ENCODE assay signal across 14 cellular contexts in genomic region chr4:144005188-144005953, GRCh38. TPM values are rescaled to one million over a fixed set of nuclear protein-coding genes. Genes with fewer than 3 reads are reported as not detected.
A peak's percentile ranks its signal among the peaks of the same experiment; 100 is the strongest.
DNase-seq lines count a peak whose midpoint lies in the region; FAIRE-seq and TF ChIP-seq lines count a peak whose summit lies in the region.
"Not testable (repeated sequence)": the region's sequence is repeated elsewhere in the genome, so short reads cannot be mapped to it uniquely, and the experiment has no call there.
"Had no signal": no experiment of that assay in that cellular context is flagged by ENCODE, and none has a peak within 500 bp of the region (broad histone marks: within the 10 kb centered on the region; RNA-seq: fewer than 3 reads in every experiment).

No MANE protein-coding gene starts in this region.

- not testable (repeated sequence) for H3K4me1 ChIP-seq in astrocyte (ENCODE audit: insufficient read depth, low read length); endodermal cell (ENCODE audit: control insufficient read depth, insufficient read depth, low read length)

- H3K27ac Mint-ChIP-seq in astrocyte (ENCODE audit: unreplicated experiment) = not testable (repeated sequence)
- peak overlapping the region; percentile 75 for H3K27ac Mint-ChIP-seq in endodermal cell

- not testable (repeated sequence) for H4K20me1 ChIP-seq in astrocyte (ENCODE audit: insufficient read depth, low read length)

- WGBS in endodermal cell (ENCODE audit: insufficient coverage in 1 of 2, insufficient read length in 1 of 2), 2 experiments = 97 to 100% methylated on average over 1 to 2 of the region's 2 CpGs

- H3K4me2 ChIP-seq in astrocyte (ENCODE audit: low read length) = not testable (repeated sequence)

- not testable (repeated sequence) for H3K9me3 ChIP-seq in astrocyte (ENCODE audit: insufficient read depth, low read depth, low read length); endodermal cell (ENCODE audit: control insufficient read depth, low read length)

- H3K4me3 Mint-ChIP-seq in astrocyte (ENCODE audit: unreplicated experiment); endodermal cell: not testable (repeated sequence)

- not testable (repeated sequence) for H3K9ac ChIP-seq in astrocyte (ENCODE audit: low read length); endodermal cell (ENCODE audit: extremely low read depth, low read length, poor library complexity, severe bottlenecking)

- not testable (repeated sequence) for H3K79me2 ChIP-seq in astrocyte (ENCODE audit: insufficient read depth, low read length)

- H3K36me3 Mint-ChIP-seq in astrocyte (ENCODE audit: low read depth, unreplicated experiment); endodermal cell (ENCODE audit: low read depth): not testable (repeated sequence)

- DNase-seq in AG20443 (ENCODE audit: low spot score) = peak; percentile 34
- DNase-seq in GM04503 (ENCODE audit: low read depth) = peak; percentile 34
- peak; percentile 41 for DNase-seq in HS-5 (ENCODE audit: low read depth)
- DNase-seq in astrocyte (ENCODE audit: low read depth) = peak; percentile 14
- DNase-seq in endodermal cell = not testable (repeated sequence)
- DNase-seq in fibroblast of mammary gland (ENCODE audit: low read depth) = peak; percentile 47
- peak; percentile 27 for DNase-seq in kidney glomerular epithelial cell (lab: John Stamatoyannopoulos, UW)

- H2AFZ ChIP-seq in astrocyte (ENCODE audit: low read depth, low read length) = not testable (repeated sequence)

- not testable (repeated sequence) for H3K27ac ChIP-seq in astrocyte (ENCODE audit: low read depth, low read length); endodermal cell (ENCODE audit: low read depth, low read length)

- H3K27me3 ChIP-seq in astrocyte (ENCODE audit: insufficient read depth, low read length); endodermal cell (ENCODE audit: control insufficient read depth, insufficient read depth, low read length, poor library complexity, severe bottlenecking): not testable (repeated sequence)

- not testable (repeated sequence) for H3K36me3 ChIP-seq in astrocyte (ENCODE audit: insufficient read depth, low read length); endodermal cell (ENCODE audit: control insufficient read depth, insufficient read depth, low read length)

- H3K4me1 Mint-ChIP-seq in astrocyte (ENCODE audit: low read depth, unreplicated experiment) (peaks cover 10% of the 10 kb centered on the region), endodermal cell (peaks cover 53% of the 10 kb centered on the region)

- not testable (repeated sequence) for H3K4me3 ChIP-seq in astrocyte (ENCODE audit: insufficient read depth, low read depth, low read length); fibroblast of mammary gland (ENCODE audit: control insufficient read depth, low read depth, low read length)
- peak overlapping the region; percentile 67 for H3K4me3 ChIP-seq in endodermal cell (ENCODE audit: low read length)

- H3K9me3 Mint-ChIP-seq in astrocyte (ENCODE audit: unreplicated experiment); endodermal cell: not testable (repeated sequence)

- H3K27me3 Mint-ChIP-seq in astrocyte (ENCODE audit: low read depth, unreplicated experiment); endodermal cell (ENCODE audit: insufficient read depth): not testable (repeated sequence)

- FAIRE-seq in astrocyte (lab: Jason Lieb, UNC) = not testable (repeated sequence)

- not testable (repeated sequence) for TF ChIP-seq CTCF in astrocyte (IDR thresholded peaks at IDR 0.05; ENCODE audit: insufficient read depth, low read depth, low read length); endodermal cell (conservative IDR thresholded peaks at IDR 0.05); fibroblast of mammary gland (conservative IDR thresholded peaks at IDR 0.05; ENCODE audit: control insufficient read depth, insufficient read depth, low read depth, low read length)

RNA-seq across cellular contexts. Expression of gene GYPB, which starts 13.8 kb away (rescaled TPM):
- total RNA-seq in astrocyte (not detected in 2 replicates), endodermal cell (1 to 10 TPM; 1.2 to 1.5 TPM)
- 7.2 TPM for polyA plus RNA-seq in endodermal cell (2013, experiment 1 of 2)
- polyA plus RNA-seq in endodermal cell (2013, experiment 2 of 2) = 12.4 TPM
- total RNA-seq: CD4-positive, alpha-beta T cell; H4; HepG2; HT1080; LHCN-M2; Peyer's patch had no signal
- polyA plus RNA-seq: A549, HepG2 had no signal
